Comparison of ENCODE assay signal across 9 cellular contexts in genomic region chr1:43564617-43565348, GRCh38. TPM values are rescaled to one million over a fixed set of nuclear protein-coding genes. Genes with fewer than 3 reads are reported as not detected.
DNase-seq lines count a peak whose midpoint lies in the region; ATAC-seq and TF ChIP-seq lines count a peak whose summit lies in the region.
"Had no signal": no experiment of that assay in that cellular context is flagged by ENCODE, and none has a peak within 500 bp of the region (broad histone marks: within the 10 kb centered on the region; RNA-seq: fewer than 3 reads in every experiment).

No MANE protein-coding gene starts in this region.

- H3K27ac Mint-ChIP-seq in CD8-positive, alpha-beta T cell: no peak overlapping the region
- no peak overlapping the region for H3K27ac Mint-ChIP-seq in naive B cell
- H3K27ac Mint-ChIP-seq in stimulated activated naive B cell treated with anti-CD40 and anti-IgM and Interleukin-4, amounts not matched to agents 10 μg/mL and 1 μg/mL and 100 μg/mL, for 72 hours: no peak overlapping the region

- ATAC-seq in CD8-positive, alpha-beta T cell: no peak
- ATAC-seq in naive B cell (ENCODE audit: low read depth in 2 of 2) (no peak), GM21619 (IDR thresholded peaks at IDR 0.05; ENCODE audit: unreplicated experiment) (no peak), GM19035 (IDR thresholded peaks at IDR 0.05; ENCODE audit: unreplicated experiment) (no peak), upper lobe of left lung (ENCODE audit: low FRiP score in 2 of 2) (no peak)
- ATAC-seq in stimulated activated naive B cell treated with anti-CD40 and anti-IgM and Interleukin-4, amounts not matched to agents 10 μg/mL and 1 μg/mL and 100 μg/mL, for 72 hours (replicated peaks): no peak

- peaks cover 2% of the 10 kb centered on the region for H3K4me1 Mint-ChIP-seq in CD8-positive, alpha-beta T cell (ENCODE audit: low read depth)
- H3K4me1 Mint-ChIP-seq in naive B cell: peaks cover 4 to 12% (median 8%) of the 10 kb centered on the region in 3 donors
- H3K4me1 Mint-ChIP-seq in stimulated activated naive B cell treated with anti-CD40 and anti-IgM and Interleukin-4, amounts not matched to agents 10 μg/mL and 1 μg/mL and 100 μg/mL, for 72 hours: peaks cover 3 to 15% of the 10 kb centered on the region in 2 donors

- CTCF ChIA-PET in CD8-positive, alpha-beta T cell (lab: Charles Lee): no interaction called here

- 88% methylated on average over 19 of the region's 19 CpGs for WGBS in HUES64
- WGBS in upper lobe of left lung, 2 donors: 69 to 75% methylated on average over 16 to 19 of the region's 19 CpGs

- H3K4me3 Mint-ChIP-seq in CD8-positive, alpha-beta T cell: peak overlapping the region; percentile 61
- peak overlapping the region in 6 of 8 donors; percentile 12 to 69 (median 46) for H3K4me3 Mint-ChIP-seq in naive B cell
- peak overlapping the region in 1 of 2 donors; percentile 75 for H3K4me3 Mint-ChIP-seq in stimulated activated naive B cell treated with anti-CD40 and anti-IgM and Interleukin-4, amounts not matched to agents 10 μg/mL and 1 μg/mL and 100 μg/mL, for 72 hours

- H3K27me3 Mint-ChIP-seq in CD8-positive, alpha-beta T cell (ENCODE audit: low read depth): peaks cover 12% of the 10 kb centered on the region
- H3K27me3 Mint-ChIP-seq in naive B cell: peaks cover 12 to 39% (median 24%) of the 10 kb centered on the region in 3 donors
- peaks cover 19 to 37% of the 10 kb centered on the region in 2 donors for H3K27me3 Mint-ChIP-seq in stimulated activated naive B cell treated with anti-CD40 and anti-IgM and Interleukin-4, amounts not matched to agents 10 μg/mL and 1 μg/mL and 100 μg/mL, for 72 hours

- peak overlapping the region; percentile 48 for H3K4me3 ChIP-seq in CD8-positive, alpha-beta T cell (ENCODE audit: low read depth, low read length)
- H3K4me3 ChIP-seq in HUES64 (ENCODE audit: low read length) (peak overlapping the region; percentile 20; the same call in 1 of the 2 replicates), upper lobe of left lung (peak overlapping the region in 1 of 4 donors; percentile 53)

- H3K4me1 ChIP-seq in CD8-positive, alpha-beta T cell (ENCODE audit: insufficient read depth, low read length): peaks cover 6% of the 10 kb centered on the region
- H3K4me1 ChIP-seq in HUES64 (ENCODE audit: insufficient read depth, low read length): peaks cover 19% of the 10 kb centered on the region; the same call in 1 of the 2 replicates
- H3K4me1 ChIP-seq in upper lobe of left lung: peaks cover 13 to 23% (median 22%) of the 10 kb centered on the region in 4 donors

- no peaks in the 10 kb centered on the region for H3K9me3 ChIP-seq in CD8-positive, alpha-beta T cell (ENCODE audit: low read length)
- H3K9me3 ChIP-seq in HUES64 (ENCODE audit: insufficient read depth, low read depth, low read length) (no peaks in the 10 kb centered on the region), upper lobe of left lung (no peaks in the 10 kb centered on the region)
- H3K9me3 ChIP-seq: SJSA1 had no signal

- no peaks in the 10 kb centered on the region for H3K27me3 ChIP-seq in CD8-positive, alpha-beta T cell (ENCODE audit: insufficient read depth, low read length)
- H3K27me3 ChIP-seq in HUES64 (ENCODE audit: insufficient read depth, low read length) (no peaks in the 10 kb centered on the region), upper lobe of left lung (peaks cover 0 to 5% (median 0%) of the 10 kb centered on the region in 4 donors)
- H3K27me3 ChIP-seq: SJSA1 had no signal

- intact Hi-C loops in CD8-positive, alpha-beta T cell (cut with DNase I, micrococcal nuclease): no loop called here

- TF ChIP-seq POLR2A in upper lobe of left lung (IDR thresholded peaks at IDR 0.05): no peak

- DNase-seq in CD8-positive, alpha-beta T cell: no peak
- DNase-seq in caudate nucleus (lab: John Stamatoyannopoulos, UW) (no peak), naive B cell (no peak), upper lobe of left lung (no peak)
- DNase-seq in stimulated activated naive B cell treated with anti-CD40 and anti-IgM and Interleukin-4, amounts not matched to agents 10 μg/mL and 1 μg/mL and 100 μg/mL, for 72 hours: no peak

- no peaks in the 10 kb centered on the region for H3K36me3 ChIP-seq in CD8-positive, alpha-beta T cell (ENCODE audit: insufficient read depth, low read length)
- H3K36me3 ChIP-seq in HUES64 (ENCODE audit: insufficient read depth, low read length): peaks cover 16% of the 10 kb centered on the region
- H3K36me3 ChIP-seq in upper lobe of left lung: peaks cover 0 to 4% (median under 1%) of the 10 kb centered on the region in 4 donors
- H3K36me3 ChIP-seq: SJSA1 had no signal

- no peak for TF ChIP-seq EP300 in upper lobe of left lung (IDR thresholded peaks at IDR 0.05)

- H3K27ac ChIP-seq in CD8-positive, alpha-beta T cell (ENCODE audit: low read depth, low read length): no peak overlapping the region
- H3K27ac ChIP-seq in HUES64 (ENCODE audit: low read depth, low read length) (no peak overlapping the region), caudate nucleus (ENCODE audit: low read depth, low read length) (peak overlapping the region; percentile 76), upper lobe of left lung (no peak overlapping the region)
- H3K27ac ChIP-seq: SJSA1 had no signal

- no peak overlapping the region for H3K9ac ChIP-seq in HUES64 (ENCODE audit: low read depth, low read length)

- no peak for TF ChIP-seq CTCF in CD8-positive, alpha-beta T cell (IDR thresholded peaks at IDR 0.05)
- TF ChIP-seq CTCF in upper lobe of left lung (IDR thresholded peaks at IDR 0.05): no peak

- POLR2A ChIA-PET in CD8-positive, alpha-beta T cell (lab: Charles Lee): no interaction called here

- H3K36me3 Mint-ChIP-seq in CD8-positive, alpha-beta T cell: no peaks in the 10 kb centered on the region
- no peaks in the 10 kb centered on the region for H3K36me3 Mint-ChIP-seq in naive B cell
- no peaks in the 10 kb centered on the region for H3K36me3 Mint-ChIP-seq in stimulated activated naive B cell treated with anti-CD40 and anti-IgM and Interleukin-4, amounts not matched to agents 10 μg/mL and 1 μg/mL and 100 μg/mL, for 72 hours

- no peaks in the 10 kb centered on the region for H3K9me3 Mint-ChIP-seq in CD8-positive, alpha-beta T cell
- no peaks in the 10 kb centered on the region for H3K9me3 Mint-ChIP-seq in naive B cell
- H3K9me3 Mint-ChIP-seq in stimulated activated naive B cell treated with anti-CD40 and anti-IgM and Interleukin-4, amounts not matched to agents 10 μg/mL and 1 μg/mL and 100 μg/mL, for 72 hours: no peaks in the 10 kb centered on the region

RNA-seq across cellular contexts. Expression of gene PTPRF, which starts 34.1 kb away (rescaled TPM):
- under 1 TPM in 1 of 2 experiments, not detected in 1; 0.11 TPM for total RNA-seq in CD8-positive, alpha-beta T cell
- polyA plus RNA-seq in HUES64 (2013, experiment 1 of 2): 71.1 TPM
- 87.6 TPM for polyA plus RNA-seq in HUES64 (2013, experiment 2 of 2)
- 1 to 10 TPM in 1 of 6 donors, under 1 TPM in 1, not detected in 4; 0.19 to 2.3 TPM for polyA plus RNA-seq in naive B cell (ENCODE audit: low read depth in 6 of 6)
- 100 to 1,000 TPM; 133 to 201 (median 171) TPM for total RNA-seq in upper lobe of left lung

Comparison
In these comparisons a context has a peak if more than half of its experiments do, and no peak if none do; other contexts are left out.
1. RNA of gene PTPRF, which starts 34.1 kb away (total RNA-seq): 133 to 201 TPM in upper lobe of left lung; 0.11 TPM in CD8-positive, alpha-beta T cell; every median in the first group is over 100 times any median in the second.